In genomic region chr14:99971929-99972747, GRCh38 we compare ENCODE assay signal across 8 cellular contexts.
DNase-seq lines count a peak whose midpoint lies in the region; ATAC-seq and TF ChIP-seq lines count a peak whose summit lies in the region.

No MANE protein-coding gene starts in this region.

- in situ Hi-C loops in astrocyte of the cerebellum (cut with HindIII; ENCODE audit: low sequenced_read_pairs): no loop called here

- H3K4me3 ChIP-seq in HEK293 (ENCODE audit: low read depth, low read length): peak overlapping the region; percentile 87
- H3K4me3 ChIP-seq in astrocyte of the cerebellum (ENCODE audit: low read depth, low read length): peak overlapping the region; percentile 86
- peak overlapping the region; percentile 73 for H3K4me3 ChIP-seq in kidney epithelial cell (ENCODE audit: low read depth, low read length)

- peak; percentile 50 for ATAC-seq in stimulated activated memory B cell treated with anti-CD40 and anti-IgM and Interleukin-4, amounts not matched to agents 10 μg/mL and 1 μg/mL and 100 μg/mL, for 72 hours

- H3K27me3 ChIP-seq in kidney epithelial cell (ENCODE audit: control insufficient read depth, insufficient read depth, low read length): no peaks in the 10 kb centered on the region

- H3K9me3 ChIP-seq in HEK293 (ENCODE audit: control insufficient read depth, insufficient read depth, low read depth, low read length): no peaks in the 10 kb centered on the region; the same call in 1 of the 2 replicates

- TF ChIP-seq CTCF in HEK293 (tag by site-specific recombination; IDR thresholded peaks at IDR 0.05): no peak
- no peak for TF ChIP-seq CTCF in astrocyte of the cerebellum (IDR thresholded peaks at IDR 0.05; ENCODE audit: low read depth, low read length, missing control alignments)
- no peak for TF ChIP-seq CTCF in kidney epithelial cell (IDR thresholded peaks at IDR 0.05; ENCODE audit: insufficient read depth, low read length, poor library complexity, severe bottlenecking)

- H3K4me1 ChIP-seq in HEK293 (ENCODE audit: control insufficient read depth, insufficient read depth, low read length): no peaks in the 10 kb centered on the region

- peaks cover 8% of the 10 kb centered on the region for H3K4me1 Mint-ChIP-seq in stimulated activated memory B cell treated with anti-CD40 and anti-IgM and Interleukin-4, amounts not matched to agents 10 μg/mL and 1 μg/mL and 100 μg/mL, for 72 hours

- CTCF ChIA-PET in HEK293 (lab: Yijun Ruan, JAX): interaction anchor here (0.6 to 0.7 kb wide), 3 partner anchors 23 to 346 kb away, joined by 3 to 4 read pairs (median 3); no protein-coding TSS in a partner anchor

- no peaks in the 10 kb centered on the region for H3K9me3 Mint-ChIP-seq in stimulated activated memory B cell treated with anti-CD40 and anti-IgM and Interleukin-4, amounts not matched to agents 10 μg/mL and 1 μg/mL and 100 μg/mL, for 72 hours

- peak overlapping the region; percentile 52 for H3K27ac Mint-ChIP-seq in stimulated activated memory B cell treated with anti-CD40 and anti-IgM and Interleukin-4, amounts not matched to agents 10 μg/mL and 1 μg/mL and 100 μg/mL, for 72 hours

- POLR2A ChIA-PET in HEK293 (lab: Yijun Ruan, JAX): interaction anchor here (1.2 kb wide), 1 partner anchor 491 kb away, joined by 5 read pairs; the partner anchor contains the start of genes CCNK and SETD3

- DNase-seq in ELR (ENCODE audit: low read depth) (peak; percentile 39), NCI-H2227 (lab: John Stamatoyannopoulos, UW; ENCODE audit: unreplicated experiment) (peak; percentile 61), astrocyte of the cerebellum (ENCODE audit: low read depth) (no peak), kidney epithelial cell (ENCODE audit: low read depth) (no peak), NCI-H2029 treated with DMSO at 0.1 percent for 48 hours (lab: John Stamatoyannopoulos, UW) (no peak)
- no peak for DNase-seq in effector CD4-positive, alpha-beta T cell

- H3K36me3 Mint-ChIP-seq in stimulated activated memory B cell treated with anti-CD40 and anti-IgM and Interleukin-4, amounts not matched to agents 10 μg/mL and 1 μg/mL and 100 μg/mL, for 72 hours: no peaks in the 10 kb centered on the region

- 0 out of 3 replicates have a peak, but pooled peaks cover 0 to 3% of the 10 kb centered on the region in 2 experiments for H3K36me3 ChIP-seq in HEK293 (ENCODE audit: control insufficient read depth in 2 of 2, insufficient read depth in 1 of 2, low read length in 2 of 2)
- no peaks in the 10 kb centered on the region for H3K36me3 ChIP-seq in kidney epithelial cell (ENCODE audit: control insufficient read depth, insufficient read depth, low read length)

- H3K27ac ChIP-seq in HEK293 (ENCODE audit: extremely low read depth, low read depth, low read length): peak overlapping the region; percentile 82

- H3K4me3 Mint-ChIP-seq in stimulated activated memory B cell treated with anti-CD40 and anti-IgM and Interleukin-4, amounts not matched to agents 10 μg/mL and 1 μg/mL and 100 μg/mL, for 72 hours: peak overlapping the region; percentile 81

- H3K27me3 Mint-ChIP-seq in stimulated activated memory B cell treated with anti-CD40 and anti-IgM and Interleukin-4, amounts not matched to agents 10 μg/mL and 1 μg/mL and 100 μg/mL, for 72 hours: peaks cover 56% of the 10 kb centered on the region

TF ChIP-seq in HEK293, 187 proteins besides CTCF, POLR2A, EP300 and RAD21 (continues in another document):
- TF ChIP-seq GLIS1 (tag by site-specific recombination; IDR thresholded peaks at IDR 0.05) (peak; percentile 100), ZNF600 (tag by site-specific recombination; IDR thresholded peaks at IDR 0.05) (peak; percentile 64), EGR2 (tag by site-specific recombination; IDR thresholded peaks at IDR 0.05; ENCODE audit: low read depth) (0 out of 2 replicates have a peak, but pooled peaks have one; percentile 9), ZBTB10 (tag by site-specific recombination; IDR thresholded peaks at IDR 0.05) (peak; percentile 51; the same call in 1 of the 2 replicates), ZNF10 (tag by site-specific recombination; IDR thresholded peaks at IDR 0.05) (no peak), ZFHX2 (tag by site-specific recombination; conservative IDR thresholded peaks at IDR 0.05) (peak; percentile 31; the same call in 1 of the 2 replicates), GLIS2 (tag by site-specific recombination; IDR thresholded peaks at IDR 0.05) (peak; percentile 99), BCL11B (tag by site-specific recombination; IDR thresholded peaks at IDR 0.05; ENCODE audit: low read depth) (no peak), ZNF133 (tag by site-specific recombination; IDR thresholded peaks at IDR 0.05) (no peak), ZNF398 (tag by site-specific recombination; IDR thresholded peaks at IDR 0.05) (peak; percentile 26; the same call in 1 of the 2 replicates), ZNF341 (tag by site-specific recombination; IDR thresholded peaks at IDR 0.05; ENCODE audit: low read depth) (peak; percentile 21; the same call in 1 of the 2 replicates), ZNF555 (tag by site-specific recombination; conservative IDR thresholded peaks at IDR 0.05) (no peak), ZBTB7A (tag by site-specific recombination; IDR thresholded peaks at IDR 0.05; ENCODE audit: low read depth) (peak; percentile 84), ZNF274 (IDR thresholded peaks at IDR 0.05; ENCODE audit: low read length) (no peak), ZNF274 (tag by site-specific recombination; IDR thresholded peaks at IDR 0.05; ENCODE audit: borderline replicate concordance) (no peak), ZNF677 (tag by site-specific recombination; IDR thresholded peaks at IDR 0.05) (no peak), ZNF174 (tag by site-specific recombination; IDR thresholded peaks at IDR 0.05) (no peak), GFI1B (tag by site-specific recombination; IDR thresholded peaks at IDR 0.05) (no peak), PATZ1 (tag by site-specific recombination; IDR thresholded peaks at IDR 0.05) (peak; percentile 81), MEIS1 (CRISPR knock-in tag; IDR thresholded peaks at IDR 0.05; ENCODE audit: borderline replicate concordance) (no peak), ZEB2 (tag by site-specific recombination; IDR thresholded peaks at IDR 0.05) (peak; percentile 58; the same call in 1 of the 2 replicates), ZSCAN30 (tag by site-specific recombination; IDR thresholded peaks at IDR 0.05) (0 out of 2 replicates have a peak, but pooled peaks have one; percentile 35), ZNF76 (tag by site-specific recombination; IDR thresholded peaks at IDR 0.05; ENCODE audit: borderline replicate concordance, low read depth) (0 out of 2 replicates have a peak, but pooled peaks have one; percentile 18), ZNF132 (tag by site-specific recombination; IDR thresholded peaks at IDR 0.05; ENCODE audit: borderline replicate concordance) (no peak), ZNF335 (tag by site-specific recombination; conservative IDR thresholded peaks at IDR 0.05) (peak; percentile 98)

Comparison
In these comparisons a context has a peak if more than half of its experiments do, and no peak if none do; other contexts are left out.
1. DNase-seq: peak in ELR (single experiment) and NCI-H2227 (single experiment); none in astrocyte of the cerebellum (single experiment), kidney epithelial cell (single experiment), NCI-H2029 treated with DMSO at 0.1 percent for 48 hours (single experiment) and effector CD4-positive, alpha-beta T cell (single experiment).
2. Peak in every context shown above with its lines, with median percentiles within 50 percentile points of each other: H3K4me3 ChIP-seq.